ENCODE assay signal across 8 cellular contexts in genomic region chr4:180059216-180059881, GRCh38.
DNase-seq lines count a peak whose midpoint lies in the region; ATAC-seq and TF ChIP-seq lines count a peak whose summit lies in the region.

No MANE protein-coding gene starts in this region.

- no TSS peak for BruUV-seq in PC-9 (replicated peaks; lab: Mats Ljungman, UMichigan)

- H3K36me3 Mint-ChIP-seq in GM23338 (ENCODE audit: low read depth), result no peaks in the 10 kb centered on the region; the same call in 2 of the 3 replicates
- no peaks in the 10 kb centered on the region for H3K36me3 Mint-ChIP-seq in effector memory CD8-positive, alpha-beta T cell (ENCODE audit: insufficient read depth)

- H3K4me3 ChIP-seq in GM23338 (peak overlapping the region; percentile 92), PC-9 (peak overlapping the region; percentile 52; the same call in 1 of the 2 replicates), esophagus muscularis mucosa (peak overlapping the region; percentile 53 to 60 (median 55))

- peak; percentile 15 for ATAC-seq in GM23338
- peak; percentile 41 for ATAC-seq in omental fat pad (ENCODE audit: low FRiP score)
- ATAC-seq in effector memory CD8-positive, alpha-beta T cell (replicated peaks), result no peak

- POLR2A ChIA-PET in PC-9 (lab: Charles Lee; ENCODE audit: unreplicated experiment), result no interaction called here

- no peaks in the 10 kb centered on the region for H3F3A ChIP-seq in GM23338 (replicated peaks; ENCODE audit: low read depth)
- H3F3A ChIP-seq in PC-9 (ENCODE audit: insufficient read depth, low read depth), result no peaks in the 10 kb centered on the region

- peak overlapping the region; percentile 93 for H3K4me3 Mint-ChIP-seq in GM23338
- H3K4me3 Mint-ChIP-seq in effector memory CD8-positive, alpha-beta T cell, result no peak overlapping the region

- TF ChIP-seq CTCF in GM23338 (conservative IDR thresholded peaks at IDR 0.05; ENCODE audit: low read depth in 2 of 2) (no peak), PC-9 (conservative IDR thresholded peaks at IDR 0.05) (no peak), esophagus muscularis mucosa (IDR thresholded peaks at IDR 0.05) (no peak), omental fat pad (IDR thresholded peaks at IDR 0.05) (no peak)

- H4K20me1 ChIP-seq in GM23338 (replicated peaks; ENCODE audit: insufficient read depth), result no peaks in the 10 kb centered on the region
- H4K20me1 ChIP-seq in PC-9 (ENCODE audit: insufficient read depth), result no peaks in the 10 kb centered on the region

- no peak overlapping the region for H3K27ac ChIP-seq in GM23338 (ENCODE audit: low read depth)
- no peak overlapping the region for H3K27ac ChIP-seq in PC-9
- no peak overlapping the region for H3K27ac ChIP-seq in esophagus muscularis mucosa (replicated peaks in 1 of 4)

- H2AFZ ChIP-seq in GM23338, result peak overlapping the region; percentile 99
- peak overlapping the region; percentile 62; the same call in 1 of the 2 replicates for H2AFZ ChIP-seq in PC-9

- DNase-seq in Daoy (ENCODE audit: low read depth) (peak; percentile 4), GM23338 (ENCODE audit: low spot score) (peak; percentile 55), PC-9 (no peak), esophagus muscularis mucosa (ENCODE audit: extremely low spot score) (no peak), omental fat pad (ENCODE audit: low spot score) (no peak), AG08395 (ENCODE audit: low spot score) (no peak), mucosa of gallbladder (ENCODE audit: low spot score) (no peak)
- DNase-seq in effector memory CD8-positive, alpha-beta T cell, result no peak

- CTCF ChIA-PET in PC-9 (lab: Charles Lee), result no interaction called here

- no peaks in the 10 kb centered on the region for H3K79me2 ChIP-seq in GM23338 (replicated peaks; ENCODE audit: insufficient read depth)
- no peaks in the 10 kb centered on the region for H3K79me2 ChIP-seq in PC-9 (ENCODE audit: low read depth)

- H3K9me3 Mint-ChIP-seq in GM23338, result no peaks in the 10 kb centered on the region
- H3K9me3 Mint-ChIP-seq in effector memory CD8-positive, alpha-beta T cell, result peaks cover 0 to 4% of the 10 kb centered on the region in 2 donors

- H3K36me3 ChIP-seq in GM23338 (ENCODE audit: insufficient read depth) (no peaks in the 10 kb centered on the region), PC-9 (ENCODE audit: low read depth) (no peaks in the 10 kb centered on the region), esophagus muscularis mucosa (no peaks in the 10 kb centered on the region)

- TF ChIP-seq POLR2A in esophagus muscularis mucosa (IDR thresholded peaks at IDR 0.05; ENCODE audit: low read depth), result no peak

- WGBS in esophagus muscularis mucosa, result 2% methylated on average over 25 of the region's 44 CpGs

- intact Hi-C loops in PC-9 (cut with micrococcal nuclease; ENCODE audit: unreplicated experiment), result loop anchor here (5.0 kb wide), 1 partner anchor 88 kb away; no protein-coding TSS in a partner anchor
- intact Hi-C loops in esophagus muscularis mucosa (cut with DNase I), result no loop called here

- TF ChIP-seq EP300 in esophagus muscularis mucosa (IDR thresholded peaks at IDR 0.05), result no peak

- H3K27me3 ChIP-seq in GM23338 (ENCODE audit: insufficient read depth) (peaks cover 33% of the 10 kb centered on the region), PC-9 (ENCODE audit: insufficient read depth, low read depth) (peaks cover 41% of the 10 kb centered on the region), esophagus muscularis mucosa (peaks cover 5 to 59% (median 17%) of the 10 kb centered on the region in 4 donors)

- H3K9me3 ChIP-seq in PC-9 (ENCODE audit: insufficient read depth, low read depth) (no peaks in the 10 kb centered on the region), esophagus muscularis mucosa (no peaks in the 10 kb centered on the region)

- H3K27ac Mint-ChIP-seq in GM23338, result no peak overlapping the region
- H3K27ac Mint-ChIP-seq in effector memory CD8-positive, alpha-beta T cell, result no peak overlapping the region

- peaks cover 5% of the 10 kb centered on the region for H3K4me1 ChIP-seq in GM23338 (ENCODE audit: insufficient read depth)
- H3K4me1 ChIP-seq in PC-9 (replicated peaks; ENCODE audit: insufficient read depth), result 0 out of 2 replicates have a peak, but pooled peaks cover 5% of the 10 kb centered on the region
- peaks cover 12 to 28% (median 22%) of the 10 kb centered on the region in 4 donors for H3K4me1 ChIP-seq in esophagus muscularis mucosa

- H3K4me1 Mint-ChIP-seq in GM23338, result peaks cover 14% of the 10 kb centered on the region
- no peaks in the 10 kb centered on the region for H3K4me1 Mint-ChIP-seq in effector memory CD8-positive, alpha-beta T cell (ENCODE audit: low read depth in 2 of 2)

- no peaks in the 10 kb centered on the region for H3K9me2 ChIP-seq in GM23338 (ENCODE audit: insufficient read depth)
- no peaks in the 10 kb centered on the region for H3K9me2 ChIP-seq in PC-9 (ENCODE audit: insufficient read depth)

- peaks cover 17% of the 10 kb centered on the region for H3K27me3 Mint-ChIP-seq in GM23338 (ENCODE audit: insufficient read depth, low read depth, poor library complexity)
- H3K27me3 Mint-ChIP-seq in effector memory CD8-positive, alpha-beta T cell, result peaks cover 8 to 27% of the 10 kb centered on the region in 2 donors

- H3K4me2 ChIP-seq in GM23338 (peak overlapping the region; percentile 99), PC-9 (peak overlapping the region; percentile 82)

TF ChIP-seq in GM23338, 12 proteins besides CTCF, POLR2A, EP300 and RAD21:
- peak; percentile 59 for TF ChIP-seq EZH2 (IDR thresholded peaks at IDR 0.05; ENCODE audit: low read depth, unreplicated experiment)
- TF ChIP-seq ZNF462 (CRISPR knock-in tag; IDR thresholded peaks at IDR 0.05), result no peak
- no peak for TF ChIP-seq ZNF114 (CRISPR knock-in tag; IDR thresholded peaks at IDR 0.05)
- no peak for TF ChIP-seq CREB1 (CRISPR knock-in tag; IDR thresholded peaks at IDR 0.05; ENCODE audit: low read depth)
- no peak for TF ChIP-seq STAT1 (IDR thresholded peaks at IDR 0.05; ENCODE audit: unreplicated experiment)

Comparison
In these comparisons a context has a peak if more than half of its experiments do, and no peak if none do; other contexts are left out.
1. DNase-seq: peak in Daoy (single experiment) and GM23338 (single experiment); none in PC-9 (0 of 2), esophagus muscularis mucosa (single experiment), omental fat pad (single experiment), AG08395 (single experiment), effector memory CD8-positive, alpha-beta T cell (0 of 3) and mucosa of gallbladder (single experiment).
2. Peak in every context shown above with its lines, with median percentiles within 50 percentile points of each other: H3K4me3 ChIP-seq.